8 cellular contexts compared by ENCODE assay signal in the genomic region with DNA sequence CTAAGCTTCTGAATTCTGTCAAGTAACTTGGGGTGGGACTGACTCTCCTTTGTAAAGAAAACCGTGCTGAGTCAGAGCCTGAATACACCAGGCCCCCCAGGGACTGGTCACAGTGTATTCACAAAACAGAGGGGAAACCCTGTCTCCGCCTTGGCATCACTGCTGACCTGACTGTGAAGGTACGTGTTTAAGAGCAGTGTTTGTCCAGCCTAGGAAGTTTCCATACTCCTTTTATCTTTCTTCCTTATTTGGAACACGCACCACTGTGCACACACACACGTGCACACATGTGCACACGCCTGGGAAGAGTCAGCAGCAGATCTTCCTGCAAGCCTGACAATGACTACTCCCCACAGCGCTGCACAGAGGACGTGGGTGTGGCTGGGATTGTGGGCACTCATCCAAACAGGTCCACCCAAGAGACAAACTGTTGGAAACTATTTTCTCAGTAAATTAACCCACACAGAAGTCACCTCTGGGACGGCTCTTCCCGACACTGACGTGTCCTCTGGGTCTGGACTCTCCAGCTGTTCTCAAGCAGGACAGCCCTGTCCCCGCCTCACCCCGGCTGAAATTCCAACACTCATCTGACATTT.
A peak's percentile ranks its signal among the peaks of the same experiment; 100 is the strongest.
DNase-seq lines count a peak whose midpoint lies in the region; ATAC-seq and TF ChIP-seq lines count a peak whose summit lies in the region.

No MANE protein-coding gene starts in this region.

- H3K36me3 ChIP-seq in heart left ventricle (no peaks in the 10 kb centered on the region), testis (ENCODE audit: low read depth, missing control alignments) (no peaks in the 10 kb centered on the region)

- intact Hi-C loops in heart left ventricle (cut with DNase I), result loop anchor here in 1 of 10 donors (5.0 kb wide), 2 partner anchors 72 to 87 kb away; a partner anchor contains a TSS
- intact Hi-C loops in testis (cut with DNase I; ENCODE audit: low total_unique reads), result no loop called here

- DNase-seq in activated naive CD8-positive, alpha-beta T cell treated with anti-CD3 and anti-CD28 coated beads, Interleukin-2, amount 50 U/mL, for 24 hours, result no peak
- DNase-seq in activated naive CD8-positive, alpha-beta T cell treated with anti-CD3 and anti-CD28 coated beads for 36 hours, result no peak
- DNase-seq in LoVo (ENCODE audit: low spot score) (peak; percentile 31), heart left ventricle (peak; percentile 65 to 85 (median 79)), testis (peak; percentile 58), NCI-H510A treated with DMSO at 0.1 percent for 48 hours (lab: John Stamatoyannopoulos, UW) (no peak), SKM-1 treated with dmso at 0.1 percent for 144 hours (lab: John Stamatoyannopoulos, UW; ENCODE audit: unreplicated experiment) (no peak), foreskin melanocyte (no peak)

- TF ChIP-seq CTCF in heart left ventricle (IDR thresholded peaks at IDR 0.05) (no peak), testis (IDR thresholded peaks at IDR 0.05) (no peak)

- no peaks in the 10 kb centered on the region for H3K9me3 ChIP-seq in heart left ventricle
- no peaks in the 10 kb centered on the region for H3K9me3 ChIP-seq in testis

- H3K36me3 Mint-ChIP-seq in activated naive CD8-positive, alpha-beta T cell treated with anti-CD3 and anti-CD28 coated beads, Interleukin-2, amount 50 U/mL, for 24 hours (ENCODE audit: low read depth), result peaks cover 23% of the 10 kb centered on the region
- H3K36me3 Mint-ChIP-seq in activated naive CD8-positive, alpha-beta T cell treated with anti-CD3 and anti-CD28 coated beads for 36 hours, result peaks cover 7% of the 10 kb centered on the region

- H3K4me1 ChIP-seq in heart left ventricle (peaks cover 0 to 20% (median 9%) of the 10 kb centered on the region in 12 donors), testis (peaks cover 9% of the 10 kb centered on the region)

- H3K4me3 Mint-ChIP-seq in activated naive CD8-positive, alpha-beta T cell treated with anti-CD3 and anti-CD28 coated beads, Interleukin-2, amount 50 U/mL, for 24 hours, result no peak overlapping the region
- no peak overlapping the region for H3K4me3 Mint-ChIP-seq in activated naive CD8-positive, alpha-beta T cell treated with anti-CD3 and anti-CD28 coated beads for 36 hours

- no peak for TF ChIP-seq POLR2A in heart left ventricle (IDR thresholded peaks at IDR 0.05)
- no peak for TF ChIP-seq POLR2A in testis (IDR thresholded peaks at IDR 0.05)

- H3K27me3 ChIP-seq in heart left ventricle (no peaks in the 10 kb centered on the region), testis (no peaks in the 10 kb centered on the region)

- H3K4me3 ChIP-seq in heart left ventricle (no peak overlapping the region), testis (no peak overlapping the region)

- H3K4me1 Mint-ChIP-seq in activated naive CD8-positive, alpha-beta T cell treated with anti-CD3 and anti-CD28 coated beads, Interleukin-2, amount 50 U/mL, for 24 hours, result peaks cover 40% of the 10 kb centered on the region
- H3K4me1 Mint-ChIP-seq in activated naive CD8-positive, alpha-beta T cell treated with anti-CD3 and anti-CD28 coated beads for 36 hours, result peaks cover 18% of the 10 kb centered on the region

- no peak for ATAC-seq in activated naive CD8-positive, alpha-beta T cell treated with anti-CD3 and anti-CD28 coated beads, Interleukin-2, amount 50 U/mL, for 24 hours
- ATAC-seq in heart left ventricle, result peak; percentile 79 to 94 (median 92)

- peak overlapping the region in 8 of 12 donors; percentile 19 to 46 (median 33) for H3K27ac ChIP-seq in heart left ventricle
- H3K27ac ChIP-seq in testis, result no peak overlapping the region

- peak overlapping the region; percentile 30 for H3K27ac Mint-ChIP-seq in activated naive CD8-positive, alpha-beta T cell treated with anti-CD3 and anti-CD28 coated beads, Interleukin-2, amount 50 U/mL, for 24 hours
- H3K27ac Mint-ChIP-seq in activated naive CD8-positive, alpha-beta T cell treated with anti-CD3 and anti-CD28 coated beads for 36 hours, result no peak overlapping the region

- WGBS in heart left ventricle, 4 donors, result 29 to 40% (median 34%) methylated on average over 13 of the region's 13 CpGs
- 40 to 49% methylated on average over 13 of the region's 13 CpGs for WGBS in testis, 2 donors

- no peaks in the 10 kb centered on the region for H3K27me3 Mint-ChIP-seq in activated naive CD8-positive, alpha-beta T cell treated with anti-CD3 and anti-CD28 coated beads, Interleukin-2, amount 50 U/mL, for 24 hours
- no peaks in the 10 kb centered on the region for H3K27me3 Mint-ChIP-seq in activated naive CD8-positive, alpha-beta T cell treated with anti-CD3 and anti-CD28 coated beads for 36 hours

- no peaks in the 10 kb centered on the region for H3K9me3 Mint-ChIP-seq in activated naive CD8-positive, alpha-beta T cell treated with anti-CD3 and anti-CD28 coated beads, Interleukin-2, amount 50 U/mL, for 24 hours
- no peaks in the 10 kb centered on the region for H3K9me3 Mint-ChIP-seq in activated naive CD8-positive, alpha-beta T cell treated with anti-CD3 and anti-CD28 coated beads for 36 hours

Comparison
In these comparisons a context has a peak if more than half of its experiments do, and no peak if none do; other contexts are left out.
1. DNase-seq: peak in LoVo (single experiment), heart left ventricle (5 of 5) and testis (single experiment); none in activated naive CD8-positive, alpha-beta T cell treated with anti-CD3 and anti-CD28 coated beads, Interleukin-2, amount 50 U/mL, for 24 hours (single experiment), activated naive CD8-positive, alpha-beta T cell treated with anti-CD3 and anti-CD28 coated beads for 36 hours (single experiment), NCI-H510A treated with DMSO at 0.1 percent for 48 hours (single experiment), SKM-1 treated with dmso at 0.1 percent for 144 hours (single experiment) and foreskin melanocyte (single experiment).
2. H3K27ac ChIP-seq: peak in heart left ventricle (8 of 12); none in testis (0 of 2).